Comparison of ENCODE assay signal across 10 cellular contexts in the genomic region with DNA sequence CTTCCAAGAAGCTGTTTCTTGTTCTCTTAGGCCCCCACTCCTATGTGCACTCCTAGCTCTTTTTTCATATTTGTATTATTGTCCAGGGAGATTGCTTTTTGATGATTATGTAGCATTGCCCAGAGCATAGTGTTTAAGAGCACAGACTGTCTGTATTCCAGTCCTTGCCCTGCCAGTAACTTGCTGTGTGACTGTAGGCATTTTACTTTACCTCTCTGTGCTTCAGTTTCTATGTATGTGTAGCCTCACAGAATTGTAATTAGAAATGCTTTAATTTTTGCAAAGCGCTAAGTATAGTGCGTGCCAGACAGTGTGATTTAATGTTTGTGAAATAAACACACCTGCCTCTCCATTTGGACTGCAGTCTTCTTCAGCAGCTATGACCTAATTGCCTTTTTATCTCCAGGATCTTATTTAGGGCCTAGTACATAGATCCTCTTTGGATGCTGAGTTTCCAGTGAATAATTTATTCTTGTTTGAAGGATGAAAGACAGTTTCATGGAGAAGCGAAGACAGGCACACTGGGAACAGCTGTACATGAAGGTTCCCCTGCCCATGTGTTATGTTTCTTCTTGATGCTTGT. TPM values are rescaled to one million over a fixed set of nuclear protein-coding genes. Genes with fewer than 3 reads are reported as not detected.
DNase-seq lines count a peak whose midpoint lies in the region; ATAC-seq and TF ChIP-seq lines count a peak whose summit lies in the region.
"Had no signal": no experiment of that assay in that cellular context is flagged by ENCODE, and none has a peak within 500 bp of the region (broad histone marks: within the 10 kb centered on the region; RNA-seq: fewer than 3 reads in every experiment).

No MANE protein-coding gene starts in this region.

- peaks cover 29% of the 10 kb centered on the region for H3K36me3 ChIP-seq in NT2/D1 (ENCODE audit: insufficient read depth, insufficient read length, low read length)
- H3K36me3 ChIP-seq in duodenal mucosa (ENCODE audit: control insufficient read depth in 1 of 2, insufficient read depth in 2 of 2, low read length in 2 of 2), result peaks cover 7 to 8% of the 10 kb centered on the region in 2 donors
- peaks cover 8% of the 10 kb centered on the region for H3K36me3 ChIP-seq in osteoblast (ENCODE audit: insufficient read depth, low read length)
- H3K36me3 ChIP-seq in testis (ENCODE audit: low read depth, missing control alignments), result no peaks in the 10 kb centered on the region
- peaks cover 0 to 6% (median 0%) of the 10 kb centered on the region in 4 donors for H3K36me3 ChIP-seq in transverse colon

- DNase-seq in Calu3 (no peak), NT2/D1 (ENCODE audit: low read depth, low spot score) (no peak), osteoblast (ENCODE audit: insufficient read length, low spot score, missing footprints) (no peak), testis (no peak), NCI-H2029 treated with DMSO at 0.1 percent for 48 hours (lab: John Stamatoyannopoulos, UW) (no peak), transverse colon (no peak)
- DNase-seq: activated CD8-positive, alpha-beta memory T cell treated with anti-CD3 and anti-CD28 coated beads, Interleukin-2, amount 50 U/mL, for 4 hours; NCI-H2227 treated with DMSO at 0.1 percent for 48 hours had no signal

- TF ChIP-seq POLR2A in testis (IDR thresholded peaks at IDR 0.05) (no peak), transverse colon (IDR thresholded peaks at IDR 0.05) (no peak)

- CTCF ChIA-PET in Calu3 (lab: Charles Lee), result interaction anchor here (0.7 kb wide), 3 partner anchors 811 to 1722 kb away, joined by 3 to 7 read pairs (median 4); no protein-coding TSS in a partner anchor

- peaks cover 8% of the 10 kb centered on the region; the same call in 1 of the 2 replicates for H3K9me3 ChIP-seq in NT2/D1 (ENCODE audit: insufficient read depth, low read length)
- H3K9me3 ChIP-seq in duodenal mucosa (ENCODE audit: control insufficient read depth in 1 of 2, low read length in 2 of 2), result no peaks in the 10 kb centered on the region
- no peaks in the 10 kb centered on the region for H3K9me3 ChIP-seq in osteoblast (ENCODE audit: low read depth, low read length)
- H3K9me3 ChIP-seq in testis, result no peaks in the 10 kb centered on the region
- H3K9me3 ChIP-seq in transverse colon, result no peaks in the 10 kb centered on the region

- in situ Hi-C loops in transverse colon (cut with MboI; ENCODE audit: low pct_ligation_motif_present in 1 of 4, low pct_unique_long_range_greater_than_20kb in 1 of 4, low sequenced_read_pairs in 3 of 4), result no loop called here

- intact Hi-C loops in Calu3 (cut with micrococcal nuclease; ENCODE audit: unreplicated experiment), result no loop called here
- intact Hi-C loops in testis (cut with DNase I; ENCODE audit: low total_unique reads), result no loop called here
- intact Hi-C loops in transverse colon (cut with DNase I; ENCODE audit: low total_unique reads), result no loop called here

- H3K4me1 Mint-ChIP-seq in Calu3 (ENCODE audit: low read depth, unreplicated experiment), result peaks cover 34% of the 10 kb centered on the region

- peak overlapping the region; percentile 78 for H3K4me3 Mint-ChIP-seq in Calu3 (ENCODE audit: low read depth, unreplicated experiment)

- no peak for ATAC-seq in GM18909 (IDR thresholded peaks at IDR 0.05; ENCODE audit: poor library complexity, unreplicated experiment)

- BruUV-seq in Calu3 (replicated peaks; lab: Mats Ljungman, UMichigan), result TSS peak; percentile 49

- TF ChIP-seq CTCF in Calu3 (IDR thresholded peaks at IDR 0.05; ENCODE audit: unreplicated experiment) (no peak), osteoblast (IDR thresholded peaks at IDR 0.05; ENCODE audit: extremely low read depth, low read depth, low read length) (no peak), testis (IDR thresholded peaks at IDR 0.05) (no peak), transverse colon (IDR thresholded peaks at IDR 0.05) (no peak)

- H3K4me1 ChIP-seq in NT2/D1 (ENCODE audit: insufficient read depth, insufficient read length) (no peaks in the 10 kb centered on the region), duodenal mucosa (ENCODE audit: control insufficient read depth in 1 of 2, insufficient read depth in 2 of 2, low read length in 2 of 2) (peaks cover 33 to 41% of the 10 kb centered on the region in 2 donors), osteoblast (ENCODE audit: insufficient read depth, low read length) (peaks cover 33% of the 10 kb centered on the region), testis (peaks cover 38% of the 10 kb centered on the region), transverse colon (peaks cover 24 to 62% (median 46%) of the 10 kb centered on the region in 4 donors)

- peak overlapping the region; percentile 78 for H3K27ac Mint-ChIP-seq in Calu3 (ENCODE audit: unreplicated experiment)

- H3K9me3 Mint-ChIP-seq in Calu3 (ENCODE audit: low read depth, unreplicated experiment), result no peaks in the 10 kb centered on the region

- H3K27me3 ChIP-seq in NT2/D1 (ENCODE audit: insufficient read depth, insufficient read length) (no peaks in the 10 kb centered on the region), duodenal mucosa (ENCODE audit: control insufficient read depth in 1 of 2, insufficient read depth in 2 of 2, low read length in 2 of 2) (no peaks in the 10 kb centered on the region), osteoblast (ENCODE audit: insufficient read depth, low read length) (no peaks in the 10 kb centered on the region), testis (no peaks in the 10 kb centered on the region), transverse colon (no peaks in the 10 kb centered on the region)

- H3K36me3 Mint-ChIP-seq in Calu3 (ENCODE audit: insufficient read depth, unreplicated experiment), result peaks cover 38% of the 10 kb centered on the region

- H3K4me2 ChIP-seq in osteoblast (ENCODE audit: insufficient read depth, low read length), result peak overlapping the region; percentile 99

- no peak for TF ChIP-seq EP300 in transverse colon (IDR thresholded peaks at IDR 0.05; ENCODE audit: low read depth)

- H3K9ac ChIP-seq in NT2/D1 (ENCODE audit: insufficient read length, low read depth) (peak overlapping the region; percentile 44), duodenal mucosa (ENCODE audit: low read depth in 1 of 2, low read length in 2 of 2) (no peak overlapping the region)

- WGBS in testis, 2 donors, result 90 to 93% methylated on average over 3 of the region's 3 CpGs
- 85 to 94% methylated on average over 3 of the region's 3 CpGs for WGBS in transverse colon (ENCODE audit: low coverage in 1 of 2), 2 donors

- H3K27ac ChIP-seq in duodenal mucosa (ENCODE audit: low read depth, low read length) (no peak overlapping the region), osteoblast (ENCODE audit: low read depth, low read length) (no peak overlapping the region), testis (no peak overlapping the region), transverse colon (peak overlapping the region in 2 of 4 donors; percentile 88 to 94)

- H2AFZ ChIP-seq in osteoblast (ENCODE audit: low read length), result no peak overlapping the region

- H4K20me1 ChIP-seq in osteoblast (ENCODE audit: insufficient read depth, low read length), result peaks cover 42% of the 10 kb centered on the region

- peak overlapping the region; percentile 17 for H3K4me3 ChIP-seq in NT2/D1 (ENCODE audit: insufficient read length, low read depth)
- peak overlapping the region; percentile 8 to 98 for H3K4me3 ChIP-seq in duodenal mucosa (ENCODE audit: low read depth in 1 of 2, low read length in 2 of 2)
- H3K4me3 ChIP-seq in osteoblast (ENCODE audit: insufficient read depth, low read length), result peak overlapping the region; percentile 92
- peak overlapping the region in 1 of 2 donors; percentile 86 for H3K4me3 ChIP-seq in testis
- peak overlapping the region in 1 of 4 donors; percentile 88 for H3K4me3 ChIP-seq in transverse colon

- H3K27me3 Mint-ChIP-seq in Calu3 (ENCODE audit: unreplicated experiment), result no peaks in the 10 kb centered on the region

- peaks cover 62% of the 10 kb centered on the region for H3K79me2 ChIP-seq in osteoblast (ENCODE audit: insufficient read depth, low read length)

RNA-seq across cellular contexts. Expression of a gene that starts 1.4 kb away (rescaled TPM):
- total RNA-seq in Calu3 (2022) (42.1 and 51.7 TPM in 2 replicates), osteoblast (28.6 and 38.6 TPM in 2 replicates), testis (10 to 100 TPM; 42.5 to 43.3 TPM), transverse colon (10 to 100 TPM; 20.5 to 51.7 (median 31.8) TPM)
- polyA plus RNA-seq in testis (ENCODE audit: insufficient read depth, low read depth, low replicate concordance), result 48.9 TPM

RNA-seq across cellular contexts. Expression of a gene that starts 21.3 kb away (rescaled TPM):
- total RNA-seq in Calu3 (2022), result 38.1 and 40.3 TPM in 2 replicates
- total RNA-seq in osteoblast, result 47.7 and 48.1 TPM in 2 replicates
- 10 to 100 TPM; 47.4 to 47.9 TPM for total RNA-seq in testis
- polyA plus RNA-seq in testis (ENCODE audit: insufficient read depth, low read depth, low replicate concordance), result 42.3 TPM
- 10 to 100 TPM; 26.2 to 44.4 (median 35.5) TPM for total RNA-seq in transverse colon
